ENCODE assay signal across 8 cellular contexts in the genomic region with DNA sequence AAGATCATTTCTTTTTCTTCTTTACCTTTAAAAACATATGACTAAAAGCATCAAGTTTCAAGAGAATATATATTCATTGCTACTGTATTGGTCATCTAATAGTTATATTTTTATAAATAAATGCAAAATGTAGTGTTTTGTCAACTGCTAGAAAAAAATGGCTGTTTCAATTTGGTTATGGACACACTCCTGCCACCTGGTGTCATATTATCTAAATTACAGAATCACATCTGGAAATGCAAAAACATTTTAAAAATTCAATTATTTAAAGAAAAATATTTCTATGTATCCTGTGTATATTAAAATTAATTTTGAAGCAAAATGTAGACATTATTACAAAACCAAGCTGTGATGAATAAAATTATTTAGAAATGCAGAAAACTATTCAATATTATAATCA.
DNase-seq lines count a peak whose midpoint lies in the region; ATAC-seq, FAIRE-seq and TF ChIP-seq lines count a peak whose summit lies in the region.

No MANE protein-coding gene starts in this region.

- POLR2A ChIA-PET in HepG2 (lab: Yijun Ruan, JAX): no interaction called here
- POLR2A ChIA-PET in activated CD4-positive, alpha-beta memory T cell treated with anti-CD3 and anti-CD28 coated beads, Interleukin-2, amount 10 ng/mL, durations not matched to agents 7 days and 5 days (lab: Charles Lee): no interaction called here

- intact Hi-C loops in HepG2 (cut with micrococcal nuclease; ENCODE audit: unreplicated experiment): loop anchor here (1.0 to 2.0 kb wide), 3 partner anchors 41 to 737 kb away; no protein-coding TSS in a partner anchor
- intact Hi-C loops in left colon (cut with DNase I, micrococcal nuclease): loop anchor here in 1 of 2 donors (5.0 to 10.0 kb wide), 2 partner anchors 307 to 739 kb away; no protein-coding TSS in a partner anchor

- FAIRE-seq in HepG2 (lab: Jason Lieb, UNC): no peak

- H3K27me3 Mint-ChIP-seq in activated CD4-positive, alpha-beta memory T cell treated with anti-CD3 and anti-CD28 coated beads, Interleukin-2, amount 10 ng/mL, durations not matched to agents 7 days and 5 days: no peaks in the 10 kb centered on the region

- H3K4me1 Mint-ChIP-seq in activated CD4-positive, alpha-beta memory T cell treated with anti-CD3 and anti-CD28 coated beads, Interleukin-2, amount 10 ng/mL, durations not matched to agents 7 days and 5 days: no peaks in the 10 kb centered on the region

- H3K9ac ChIP-seq in liver (ENCODE audit: low read depth in 1 of 2, low read length in 2 of 2): no peak overlapping the region
- no peak overlapping the region for H3K9ac ChIP-seq in HepG2 (ENCODE audit: insufficient read depth, low read depth, low read length)

- H3K9me3 ChIP-seq in liver (ENCODE audit: control insufficient read depth in 4 of 4, low read length in 3 of 4) (no peaks in the 10 kb centered on the region), HepG2 (ENCODE audit: low read length) (no peaks in the 10 kb centered on the region), gastroesophageal sphincter (no peaks in the 10 kb centered on the region)

- H3K4me1 ChIP-seq in liver (ENCODE audit: control insufficient read depth in 4 of 4, insufficient read depth in 4 of 4, low read length in 3 of 4) (no peaks in the 10 kb centered on the region), HepG2 (ENCODE audit: insufficient read depth, low read length) (no peaks in the 10 kb centered on the region), gastroesophageal sphincter (no peaks in the 10 kb centered on the region)

- no peak overlapping the region for H3K4me3 ChIP-seq in liver (ENCODE audit: low read depth in 1 of 3, low read length in 3 of 3)
- H3K4me3 ChIP-seq in HepG2 (replicated peaks in 1 of 3; ENCODE audit: insufficient read depth in 1 of 3, low read depth in 2 of 3, low read length in 3 of 3): no peak overlapping the region
- no peak overlapping the region for H3K4me3 ChIP-seq in gastroesophageal sphincter

- no peak for TF ChIP-seq POLR2A in HepG2 (IDR thresholded peaks at IDR 0.05; ENCODE audit: insufficient read depth in 1 of 2, low read depth in 2 of 2, low read length in 2 of 2)
- TF ChIP-seq POLR2A in gastroesophageal sphincter (IDR thresholded peaks at IDR 0.05): no peak

- no peak overlapping the region for H3K4me3 Mint-ChIP-seq in activated CD4-positive, alpha-beta memory T cell treated with anti-CD3 and anti-CD28 coated beads, Interleukin-2, amount 10 ng/mL, durations not matched to agents 7 days and 5 days

- no peaks in the 10 kb centered on the region for H3K9me3 Mint-ChIP-seq in activated CD4-positive, alpha-beta memory T cell treated with anti-CD3 and anti-CD28 coated beads, Interleukin-2, amount 10 ng/mL, durations not matched to agents 7 days and 5 days

- H3K27ac Mint-ChIP-seq in activated CD4-positive, alpha-beta memory T cell treated with anti-CD3 and anti-CD28 coated beads, Interleukin-2, amount 10 ng/mL, durations not matched to agents 7 days and 5 days: no peak overlapping the region

- H3K36me3 ChIP-seq in liver (ENCODE audit: control insufficient read depth in 4 of 4, insufficient read depth in 3 of 4, low read depth in 1 of 4, low read length in 3 of 4): no peaks in the 10 kb centered on the region
- no peaks in the 10 kb centered on the region for H3K36me3 ChIP-seq in HepG2 (replicated peaks in 1 of 2; ENCODE audit: control insufficient read depth in 1 of 2, insufficient read depth in 2 of 2, low read length in 2 of 2)
- H3K36me3 ChIP-seq in gastroesophageal sphincter: no peaks in the 10 kb centered on the region

- H4K20me1 ChIP-seq in HepG2 (ENCODE audit: insufficient read depth, low read length): no peaks in the 10 kb centered on the region

- peak; percentile 65 to 72 for TF ChIP-seq RAD21 in liver (IDR thresholded peaks at IDR 0.05)
- no peak for TF ChIP-seq RAD21 in HepG2 (CRISPR knock-in tag; IDR thresholded peaks at IDR 0.05)

- in situ Hi-C loops in HepG2 (cut with HindIII; ENCODE audit: extremely low pct_ligation_motif_present, low pct_unique_long_range_greater_than_20kb): no loop called here
- in situ Hi-C loops in SK-MEL-5 (cut with HindIII; ENCODE audit: low pct_unique_long_range_greater_than_20kb, low sequenced_read_pairs): no loop called here

- no TSS peak for BruUV-seq in HepG2 (replicated peaks; lab: Mats Ljungman, UMichigan)

- H3K36me3 Mint-ChIP-seq in activated CD4-positive, alpha-beta memory T cell treated with anti-CD3 and anti-CD28 coated beads, Interleukin-2, amount 10 ng/mL, durations not matched to agents 7 days and 5 days (ENCODE audit: low read depth): no peaks in the 10 kb centered on the region

- TF ChIP-seq EP300 in HepG2 (IDR thresholded peaks at IDR 0.05; ENCODE audit: low read depth in 2 of 2, low read length in 2 of 2) (no peak), HepG2 (CRISPR knock-in tag; IDR thresholded peaks at IDR 0.05; ENCODE audit: borderline replicate concordance) (no peak), gastroesophageal sphincter (IDR thresholded peaks at IDR 0.05) (no peak)

- H3K27me3 ChIP-seq in liver (ENCODE audit: control insufficient read depth in 4 of 4, insufficient read depth in 4 of 4, low read length in 3 of 4) (no peaks in the 10 kb centered on the region), HepG2 (ENCODE audit: control insufficient read depth in 1 of 2, insufficient read depth in 2 of 2, low read length in 2 of 2) (no peaks in the 10 kb centered on the region), gastroesophageal sphincter (no peaks in the 10 kb centered on the region)

- ATAC-seq in HepG2: no peak
- ATAC-seq in gastroesophageal sphincter: no peak
- ATAC-seq in left colon: no peak

- no peaks in the 10 kb centered on the region for H3K79me2 ChIP-seq in HepG2 (ENCODE audit: insufficient read depth, low read length)

- DNase-seq in HepG2 (ENCODE audit: low spot score) (no peak), SK-MEL-5 (ENCODE audit: low read depth, low spot score) (peak; percentile 41), OCI-M2 (lab: John Stamatoyannopoulos, UW; ENCODE audit: unreplicated experiment) (no peak), DMS153 treated with DMSO at 0.1 percent for 48 hours (lab: John Stamatoyannopoulos, UW; ENCODE audit: unreplicated experiment) (no peak), left colon (no peak)
- DNase-seq in activated CD4-positive, alpha-beta memory T cell treated with anti-CD3 and anti-CD28 coated beads, Interleukin-2, amount 10 ng/mL, durations not matched to agents 7 days and 5 days: no peak

- CTCF ChIA-PET in HepG2 (lab: Yijun Ruan, JAX; ENCODE audit: low intra/inter-chr PET ratio, low total read pairs): interaction anchor here (0.9 to 1.6 kb wide), 3 partner anchors 41 to 737 kb away, joined by 3 to 12 read pairs (median 7); no protein-coding TSS in a partner anchor
- CTCF ChIA-PET in activated CD4-positive, alpha-beta memory T cell treated with anti-CD3 and anti-CD28 coated beads, Interleukin-2, amount 10 ng/mL, durations not matched to agents 7 days and 5 days (lab: Charles Lee): no interaction called here

- peak; percentile 40 for TF ChIP-seq CTCF in liver (IDR thresholded peaks at IDR 0.05; ENCODE audit: low read depth, low read length, missing input control)
- no peak for TF ChIP-seq CTCF in HepG2 (CRISPR knock-in tag; IDR thresholded peaks at IDR 0.05)
- TF ChIP-seq CTCF in gastroesophageal sphincter (IDR thresholded peaks at IDR 0.05): peak; percentile 30 to 62 (median 57)

- H3K4me2 ChIP-seq in HepG2 (ENCODE audit: low read depth, low read length): no peak overlapping the region

- H3K27ac ChIP-seq in liver (ENCODE audit: low read depth in 1 of 2, low read length in 2 of 2) (no peak overlapping the region), HepG2 (ENCODE audit: extremely low read length, insufficient read depth, low read length) (no peak overlapping the region), gastroesophageal sphincter (no peak overlapping the region)

- H2AFZ ChIP-seq in HepG2 (ENCODE audit: low read length): no peak overlapping the region

TF ChIP-seq in liver, 16 proteins besides CTCF, POLR2A, EP300 and RAD21 (continues in another document):
- TF ChIP-seq NR2F2 (IDR thresholded peaks at IDR 0.05): no peak
- no peak for TF ChIP-seq FOXA2 (IDR thresholded peaks at IDR 0.05)
- TF ChIP-seq SP1 (IDR thresholded peaks at IDR 0.05): no peak
- TF ChIP-seq GABPA (IDR thresholded peaks at IDR 0.05 in 1 of 2, conservative IDR thresholded peaks at IDR 0.05 in 1 of 2): no peak
- TF ChIP-seq FOXA1 (IDR thresholded peaks at IDR 0.05): no peak
- TF ChIP-seq, protein P1, sequence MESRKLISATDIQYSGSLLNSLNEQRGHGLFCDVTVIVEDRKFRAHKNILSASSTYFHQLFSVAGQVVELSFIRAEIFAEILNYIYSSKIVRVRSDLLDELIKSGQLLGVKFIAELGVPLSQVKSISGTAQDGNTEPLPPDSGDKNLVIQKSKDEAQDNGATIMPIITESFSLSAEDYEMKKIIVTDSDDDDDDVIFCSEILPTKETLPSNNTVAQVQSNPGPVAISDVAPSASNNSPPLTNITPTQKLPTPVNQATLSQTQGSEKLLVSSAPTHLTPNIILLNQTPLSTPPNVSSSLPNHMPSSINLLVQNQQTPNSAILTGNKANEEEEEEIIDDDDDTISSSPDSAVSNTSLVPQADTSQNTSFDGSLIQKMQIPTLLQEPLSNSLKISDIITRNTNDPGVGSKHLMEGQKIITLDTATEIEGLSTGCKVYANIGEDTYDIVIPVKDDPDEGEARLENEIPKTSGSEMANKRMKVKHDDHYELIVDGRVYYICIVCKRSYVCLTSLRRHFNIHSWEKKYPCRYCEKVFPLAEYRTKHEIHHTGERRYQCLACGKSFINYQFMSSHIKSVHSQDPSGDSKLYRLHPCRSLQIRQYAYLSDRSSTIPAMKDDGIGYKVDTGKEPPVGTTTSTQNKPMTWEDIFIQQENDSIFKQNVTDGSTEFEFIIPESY (IDR thresholded peaks at IDR 0.05): no peak

TF ChIP-seq in HepG2, 621 proteins besides CTCF, POLR2A, EP300 and RAD21:
- no peak for TF ChIP-seq PAF1 (CRISPR knock-in tag; IDR thresholded peaks at IDR 0.05)
